Comparison of ENCODE assay signal across 10 cellular contexts in genomic region chr11:115215694-115216615, GRCh38.
DNase-seq lines count a peak whose midpoint lies in the region; ATAC-seq, FAIRE-seq and TF ChIP-seq lines count a peak whose summit lies in the region.
"Had no signal": no experiment of that assay in that cellular context is flagged by ENCODE, and none has a peak within 500 bp of the region (broad histone marks: within the 10 kb centered on the region; RNA-seq: fewer than 3 reads in every experiment).

No MANE protein-coding gene starts in this region.

- H3K4me1 ChIP-seq in DOHH2 (ENCODE audit: control insufficient read depth, low read length) (peaks cover 31% of the 10 kb centered on the region), IMR-90 (ENCODE audit: control insufficient read depth, insufficient read depth, low read length) (no peaks in the 10 kb centered on the region; the same call in 1 of the 2 replicates), astrocyte (ENCODE audit: insufficient read depth, low read length) (no peaks in the 10 kb centered on the region), mesenchymal stem cell (ENCODE audit: control insufficient read depth, insufficient read depth, low read depth, low read length) (peaks cover 4% of the 10 kb centered on the region)

- H3K18ac ChIP-seq in IMR-90 (ENCODE audit: low read depth, low read length) (no peak overlapping the region), mesenchymal stem cell (ENCODE audit: low read depth in 1 of 2, low read length in 2 of 2) (no peak overlapping the region)

- H4K8ac ChIP-seq in IMR-90 (ENCODE audit: low read depth in 2 of 2, low read length in 2 of 2) (no peak overlapping the region), mesenchymal stem cell (ENCODE audit: low read length) (no peak overlapping the region)

- H4K91ac ChIP-seq in IMR-90 (ENCODE audit: insufficient read depth, low read depth, low read length) (no peak overlapping the region), mesenchymal stem cell (ENCODE audit: low read length) (no peak overlapping the region)

- no peaks in the 10 kb centered on the region for H3K79me1 ChIP-seq in IMR-90 (ENCODE audit: low read depth in 1 of 2, low read length in 2 of 2)
- peaks cover 2% of the 10 kb centered on the region for H3K79me1 ChIP-seq in mesenchymal stem cell (replicated peaks; ENCODE audit: low read length, poor library complexity, severe bottlenecking)

- H2AFZ ChIP-seq in IMR-90 (replicated peaks; ENCODE audit: low read length, poor library complexity) (no peak overlapping the region), astrocyte (ENCODE audit: low read depth, low read length) (no peak overlapping the region), mesenchymal stem cell (ENCODE audit: low read depth, low read length) (no peak overlapping the region)

- H2BK15ac ChIP-seq in IMR-90 (ENCODE audit: low read depth, low read length) (no peak overlapping the region), mesenchymal stem cell (ENCODE audit: low read depth, poor library complexity, severe bottlenecking) (no peak overlapping the region)

- H3K79me2 ChIP-seq in DOHH2 (ENCODE audit: control insufficient read depth, low read length) (no peaks in the 10 kb centered on the region), astrocyte (ENCODE audit: insufficient read depth, low read length) (no peaks in the 10 kb centered on the region)

- ATAC-seq in IMR-90 (ENCODE audit: low read depth): no peak
- ATAC-seq in GM19452 (IDR thresholded peaks at IDR 0.05; ENCODE audit: unreplicated experiment): no peak
- ATAC-seq in activated naive CD4-positive, alpha-beta T cell treated with anti-CD3 and anti-CD28 coated beads, Interleukin-2, amount 50 U/mL, for 72 hours: no peak

- H3K9ac ChIP-seq in IMR-90 (ENCODE audit: low read depth, low read length) (no peak overlapping the region), astrocyte (ENCODE audit: low read length) (no peak overlapping the region), mesenchymal stem cell (ENCODE audit: low read length) (no peak overlapping the region)

- H3K4me2 ChIP-seq in DOHH2 (ENCODE audit: low read length) (no peak overlapping the region), IMR-90 (ENCODE audit: low read depth, low read length) (no peak overlapping the region), astrocyte (ENCODE audit: low read length) (no peak overlapping the region), mesenchymal stem cell (ENCODE audit: low read length, poor library complexity, severe bottlenecking) (no peak overlapping the region)

- no peaks in the 10 kb centered on the region for H3K9me3 ChIP-seq in DOHH2 (ENCODE audit: control insufficient read depth, insufficient read depth, low read length)
- no peaks in the 10 kb centered on the region for H3K9me3 ChIP-seq in IMR-90 (ENCODE audit: control insufficient read depth, insufficient read depth, low read length)
- no peaks in the 10 kb centered on the region for H3K9me3 ChIP-seq in astrocyte (ENCODE audit: insufficient read depth, low read depth, low read length)
- H3K9me3 ChIP-seq in mesenchymal stem cell (ENCODE audit: control insufficient read depth, low read length): no peaks in the 10 kb centered on the region

- H2AK9ac ChIP-seq in IMR-90 (replicated peaks; ENCODE audit: low read depth, low read length, poor library complexity): no peak overlapping the region

- H3K36me3 ChIP-seq in DOHH2 (ENCODE audit: control insufficient read depth, low read length): no peaks in the 10 kb centered on the region
- peaks cover 8% of the 10 kb centered on the region for H3K36me3 ChIP-seq in IMR-90 (ENCODE audit: control insufficient read depth, insufficient read depth, low read length)
- no peaks in the 10 kb centered on the region for H3K36me3 ChIP-seq in astrocyte (ENCODE audit: insufficient read depth, low read length)
- peaks cover 0 to 9% of the 10 kb centered on the region in 2 experiments for H3K36me3 ChIP-seq in mesenchymal stem cell (ENCODE audit: control insufficient read depth in 1 of 2, insufficient read depth in 2 of 2, low read depth in 1 of 2, low read length in 2 of 2)

- H4K5ac ChIP-seq in IMR-90 (ENCODE audit: low read depth, low read length): no peak overlapping the region

- POLR2A ChIA-PET in IMR-90 (lab: Charles Lee; ENCODE audit: unreplicated experiment): no interaction called here

- FAIRE-seq in astrocyte (lab: Jason Lieb, UNC): peak; percentile 13

- no peak overlapping the region for H2AK5ac ChIP-seq in IMR-90 (ENCODE audit: low read depth, low read length)
- no peak overlapping the region for H2AK5ac ChIP-seq in mesenchymal stem cell (ENCODE audit: low read length, severe bottlenecking)

- H2BK12ac ChIP-seq in mesenchymal stem cell (ENCODE audit: low read length in 2 of 2): no peak overlapping the region

- no peak overlapping the region for H3K27ac ChIP-seq in DOHH2 (ENCODE audit: low read depth, low read length)
- H3K27ac ChIP-seq in IMR-90 (ENCODE audit: insufficient read depth, low read length): no peak overlapping the region
- H3K27ac ChIP-seq in astrocyte (ENCODE audit: low read depth, low read length): no peak overlapping the region
- H3K27ac ChIP-seq in mesenchymal stem cell (ENCODE audit: low read length, poor library complexity, severe bottlenecking): no peak overlapping the region

- H3K27ac Mint-ChIP-seq in astrocyte (ENCODE audit: unreplicated experiment): no peak overlapping the region
- no peak overlapping the region for H3K27ac Mint-ChIP-seq in activated naive CD4-positive, alpha-beta T cell treated with anti-CD3 and anti-CD28 coated beads, Interleukin-2, amount 50 U/mL, for 72 hours
- H3K27ac Mint-ChIP-seq: dendritic cell treated with granulocyte-macrophage colony-stimulating factor and Interleukin-4, amounts not matched to agents 40 ng/mL and 50 ng/mL, for 4 days had no signal

- WGBS in IMR-90 (ENCODE audit: extremely low coverage in 2 of 2, insufficient read length in 1 of 2), 2 experiments: no CpG with 5 or more reads among the region's 11 CpGs
- 76% methylated on average over 8 of the region's 11 CpGs for WGBS in mesenchymal stem cell

- intact Hi-C loops in IMR-90 (cut with micrococcal nuclease): no loop called here

- no peak overlapping the region for H2BK120ac ChIP-seq in IMR-90 (ENCODE audit: low read depth, low read length)
- H2BK120ac ChIP-seq in mesenchymal stem cell (ENCODE audit: low read depth, low read length): no peak overlapping the region

- peaks cover 50% of the 10 kb centered on the region for H3K36me3 Mint-ChIP-seq in astrocyte (ENCODE audit: low read depth, unreplicated experiment)
- H3K36me3 Mint-ChIP-seq in activated naive CD4-positive, alpha-beta T cell treated with anti-CD3 and anti-CD28 coated beads, Interleukin-2, amount 50 U/mL, for 72 hours: no peaks in the 10 kb centered on the region

- H3K4me3 ChIP-seq in DOHH2 (ENCODE audit: low read length) (no peak overlapping the region), IMR-90 (ENCODE audit: insufficient read depth, low read depth, low read length) (no peak overlapping the region), astrocyte (ENCODE audit: insufficient read depth, low read depth, low read length) (no peak overlapping the region), mesenchymal stem cell (ENCODE audit: insufficient read depth in 1 of 2, low read depth in 1 of 2, low read length in 2 of 2) (no peak overlapping the region)

- CTCF ChIA-PET in IMR-90 (lab: Yijun Ruan, JAX): interaction anchor here (0.7 to 2.0 kb wide), 4 partner anchors 11 to 267 kb away, joined by 3 to 4 read pairs (median 3); no protein-coding TSS in a partner anchor

- DNase-seq in IMR-90 (no peak), astrocyte (ENCODE audit: low read depth) (no peak), mesenchymal stem cell (peak; percentile 13), CD1c-positive myeloid dendritic cell (ENCODE audit: extremely low spot score) (no peak)
- no peak for DNase-seq in activated T-cell treated with anti-CD3 and anti-CD28 coated beads, Interleukin-2, amount 50 U/mL, for 48 hours
- DNase-seq in activated naive CD4-positive, alpha-beta T cell treated with anti-CD3 and anti-CD28 coated beads, Interleukin-2, amount 50 U/mL, for 72 hours (ENCODE audit: low spot score in 2 of 2): no peak
- DNase-seq: stimulated activated CD8-positive, alpha-beta memory T cell treated with anti-CD3 and anti-CD28 coated beads, Interleukin-4, amount 100 ng/mL, for 48 hours had no signal

- H2BK5ac ChIP-seq in IMR-90 (ENCODE audit: low read depth, low read length, poor library complexity, severe bottlenecking) (no peak overlapping the region), mesenchymal stem cell (ENCODE audit: low read depth, low read length, poor library complexity, severe bottlenecking) (no peak overlapping the region)

- TF ChIP-seq POLR2A in IMR-90 (IDR thresholded peaks at IDR 0.05; ENCODE audit: low read depth, low read length): no peak

- H3K4me1 Mint-ChIP-seq in astrocyte (ENCODE audit: low read depth, unreplicated experiment): peaks cover 17% of the 10 kb centered on the region

- no peaks in the 10 kb centered on the region for H3K27me3 ChIP-seq in DOHH2 (ENCODE audit: control insufficient read depth, low read length)
- no peaks in the 10 kb centered on the region for H3K27me3 ChIP-seq in IMR-90 (ENCODE audit: control insufficient read depth, insufficient read depth, low read length)
- no peaks in the 10 kb centered on the region for H3K27me3 ChIP-seq in astrocyte (ENCODE audit: insufficient read depth, low read length)
- H3K27me3 ChIP-seq in mesenchymal stem cell (ENCODE audit: control insufficient read depth in 1 of 2, insufficient read depth in 1 of 2, low read length in 2 of 2): no peaks in the 10 kb centered on the region

- H3K4me3 Mint-ChIP-seq in astrocyte (ENCODE audit: unreplicated experiment): no peak overlapping the region
- H3K4me3 Mint-ChIP-seq: dendritic cell treated with granulocyte-macrophage colony-stimulating factor and Interleukin-4, amounts not matched to agents 40 ng/mL and 50 ng/mL, for 4 days had no signal

- no peak overlapping the region for H2BK20ac ChIP-seq in IMR-90 (ENCODE audit: low read depth, low read length)

- H3K23ac ChIP-seq in IMR-90 (ENCODE audit: low read depth, low read length) (no peak overlapping the region), mesenchymal stem cell (ENCODE audit: low read length in 2 of 2) (no peak overlapping the region)

- TF ChIP-seq RAD21 in IMR-90 (IDR thresholded peaks at IDR 0.05; ENCODE audit: low read length): no peak

- H3K14ac ChIP-seq in IMR-90 (replicated peaks; ENCODE audit: low read depth, low read length) (no peak overlapping the region), mesenchymal stem cell (ENCODE audit: low read length in 2 of 2) (no peak overlapping the region)

- no peaks in the 10 kb centered on the region for H3K9me3 Mint-ChIP-seq in astrocyte (ENCODE audit: unreplicated experiment)
- H3K9me3 Mint-ChIP-seq in activated naive CD4-positive, alpha-beta T cell treated with anti-CD3 and anti-CD28 coated beads, Interleukin-2, amount 50 U/mL, for 72 hours: no peaks in the 10 kb centered on the region
- H3K9me3 Mint-ChIP-seq: dendritic cell treated with granulocyte-macrophage colony-stimulating factor and Interleukin-4, amounts not matched to agents 40 ng/mL and 50 ng/mL, for 4 days had no signal

- no peaks in the 10 kb centered on the region for H3K27me3 Mint-ChIP-seq in astrocyte (ENCODE audit: low read depth, unreplicated experiment)
- H3K27me3 Mint-ChIP-seq: dendritic cell treated with granulocyte-macrophage colony-stimulating factor and Interleukin-4, amounts not matched to agents 40 ng/mL and 50 ng/mL, for 4 days had no signal

- in situ Hi-C loops in IMR-90 (cut with MboI; ENCODE audit: low sequenced_read_pairs): no loop called here

- no TSS peak for BruUV-seq in IMR-90 (replicated peaks; lab: Mats Ljungman, UMichigan)

- dilution Hi-C loops in IMR-90 (cut with HindIII; ENCODE audit: low sequenced_read_pairs, unreplicated experiment): no loop called here

- H3K9me1 ChIP-seq in IMR-90 (ENCODE audit: insufficient read depth, low read length): peaks cover 3% of the 10 kb centered on the region; the same call in 1 of the 2 replicates

- no peaks in the 10 kb centered on the region for H3K9me2 ChIP-seq in DOHH2 (replicated peaks; ENCODE audit: control insufficient read depth, low read length)

- no peak overlapping the region for H3K4ac ChIP-seq in IMR-90 (ENCODE audit: low read depth, low read length)
- no peak overlapping the region for H3K4ac ChIP-seq in mesenchymal stem cell (ENCODE audit: low read depth in 1 of 2, low read length in 2 of 2)

- no peaks in the 10 kb centered on the region for H4K20me1 ChIP-seq in DOHH2 (ENCODE audit: control insufficient read depth, insufficient read depth, low read depth, low read length)
- no peaks in the 10 kb centered on the region for H4K20me1 ChIP-seq in IMR-90 (ENCODE audit: insufficient read depth, low read length)
- no peaks in the 10 kb centered on the region for H4K20me1 ChIP-seq in astrocyte (ENCODE audit: insufficient read depth, low read length)

- TF ChIP-seq CTCF in DOHH2 (IDR thresholded peaks at IDR 0.05; ENCODE audit: low read depth, low read length, poor library complexity, severe bottlenecking): peak; percentile 36
- peak; percentile 27; the same call in 1 of the 2 replicates for TF ChIP-seq CTCF in IMR-90 (conservative IDR thresholded peaks at IDR 0.05; ENCODE audit: low read depth, low read length)
- TF ChIP-seq CTCF in astrocyte (IDR thresholded peaks at IDR 0.05; ENCODE audit: insufficient read depth, low read depth, low read length): peak; percentile 41

- H3F3A ChIP-seq in DOHH2 (ENCODE audit: control insufficient read depth, insufficient read depth): no peaks in the 10 kb centered on the region

- no peak overlapping the region for H3K56ac ChIP-seq in IMR-90 (ENCODE audit: extremely low read depth, insufficient read depth, low read length)
